Comparison of ENCODE assay signal across 29 cellular contexts in the genomic region with DNA sequence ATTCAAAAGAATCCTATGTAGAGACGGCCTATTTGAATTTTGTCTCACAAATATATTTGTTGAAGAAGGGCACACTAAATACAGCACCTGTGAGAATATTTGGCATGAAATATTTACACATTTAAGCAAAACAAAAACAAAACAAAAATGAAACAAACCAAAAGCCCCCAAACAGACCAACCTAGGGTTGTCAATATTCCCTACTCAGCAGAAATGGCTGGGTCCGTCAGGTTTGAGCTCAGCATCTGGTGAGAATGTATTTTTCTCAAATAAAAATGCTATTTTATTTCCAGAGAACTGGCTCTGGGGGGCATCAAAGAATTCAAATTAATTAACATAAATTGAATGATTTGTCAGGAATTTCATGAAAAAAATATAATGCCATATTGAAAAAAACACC.
"Had no signal": no experiment of that assay in that cellular context is flagged by ENCODE, and none has a peak within 500 bp of the region (broad histone marks: within the 10 kb centered on the region; RNA-seq: fewer than 3 reads in every experiment).

No MANE protein-coding gene starts in this region.

- H3K36me3 ChIP-seq: left lung, neural progenitor cell, neutrophil, ovary, right atrium auricular region, stomach, thyroid gland, transverse colon, upper lobe of left lung, vagina had no signal

- ATAC-seq: left colon; left lung; sciatic nerve; stimulated activated naive B cell treated with anti-CD40 and anti-IgM and Interleukin-4, amounts not matched to agents 10 μg/mL and 1 μg/mL and 100 μg/mL, for 72 hours; stimulated activated naive CD8-positive, alpha-beta T cell treated with anti-CD3 and anti-CD28 coated beads, Interleukin-15, Interleukin-2, amounts not matched to agents 100 U/mL and 50 U/mL, for 24 hours had no signal

- H3K9ac ChIP-seq: neural progenitor cell had no signal

- H3K4me1 Mint-ChIP-seq: immature natural killer cell, nephron had no signal

- H3K4me3 ChIP-seq: left lung, lung, neural progenitor cell, ovary, right atrium auricular region, stomach, testis, thyroid gland, transverse colon, upper lobe of left lung, vagina had no signal

- H3K4me3 Mint-ChIP-seq: immature natural killer cell; mesothelial cell of epicardium; naive B cell; nephron; neural progenitor cell; stimulated activated naive B cell treated with anti-CD40 and anti-IgM and Interleukin-4, amounts not matched to agents 10 μg/mL and 1 μg/mL and 100 μg/mL, for 72 hours had no signal

- H3K9me3 ChIP-seq: left lung, neutrophil, ovary, right atrium auricular region, stomach, testis, thyroid gland, transverse colon, upper lobe of left lung, vagina had no signal

- H3K36me3 Mint-ChIP-seq: immature natural killer cell; mesothelial cell of epicardium; naive B cell; neural progenitor cell; stimulated activated naive B cell treated with anti-CD40 and anti-IgM and Interleukin-4, amounts not matched to agents 10 μg/mL and 1 μg/mL and 100 μg/mL, for 72 hours had no signal

- H2AFZ ChIP-seq: neural progenitor cell had no signal

- H3K27ac ChIP-seq: left lung, neural progenitor cell, neutrophil, ovary, right atrium auricular region, stomach, testis, thyroid gland, transverse colon, upper lobe of left lung, vagina had no signal

- DNase-seq: hypothalamus; immature natural killer cell; kidney; mesendoderm; naive B cell; occipital lobe; ovary; small intestine; stimulated activated CD4-positive, alpha-beta T cell treated with anti-CD3 and anti-CD28 coated beads, Interleukin-1b, Interleukin-23, amount 100 ng/mL, for 48 hours; stimulated activated CD4-positive, alpha-beta T cell treated with anti-CD3 and anti-CD28 coated beads, Interleukin-2, amount 100 ng/mL, for 48 hours; stimulated activated CD4-positive, alpha-beta T cell treated with anti-CD3 and anti-CD28 coated beads, Interleukin-4, amount 100 ng/mL, for 4 hours; stimulated activated naive B cell treated with anti-CD40 and anti-IgM and Interleukin-4, amounts not matched to agents 10 μg/mL and 1 μg/mL and 100 μg/mL, for 72 hours; stimulated activated naive CD8-positive, alpha-beta T cell treated with anti-CD3 and anti-CD28 coated beads, Interleukin-15, Interleukin-2, amounts not matched to agents 100 U/mL and 50 U/mL, for 24 hours; stomach; testis; thyroid gland; transverse colon; upper lobe of left lung had no signal

- H3K4me1 ChIP-seq: left lung, neural progenitor cell, testis, thyroid gland had no signal

- H3K4me2 ChIP-seq: neural progenitor cell had no signal

- H3K27me3 ChIP-seq: neural progenitor cell, ovary, right atrium auricular region, testis, vagina had no signal

- H3K27ac Mint-ChIP-seq: immature natural killer cell; neural progenitor cell; progenitor cell of endocrine pancreas; stimulated activated naive B cell treated with anti-CD40 and anti-IgM and Interleukin-4, amounts not matched to agents 10 μg/mL and 1 μg/mL and 100 μg/mL, for 72 hours had no signal

- H3K9me3 Mint-ChIP-seq: immature natural killer cell; mesothelial cell of epicardium; naive B cell; stimulated activated naive B cell treated with anti-CD40 and anti-IgM and Interleukin-4, amounts not matched to agents 10 μg/mL and 1 μg/mL and 100 μg/mL, for 72 hours had no signal
